ENCODE assay signal across 14 cellular contexts in genomic region chr5:154901276-154901675, GRCh38. TPM values are rescaled to one million over a fixed set of nuclear protein-coding genes. Genes with fewer than 3 reads are reported as not detected.
DNase-seq lines count a peak whose midpoint lies in the region; ATAC-seq, FAIRE-seq and TF ChIP-seq lines count a peak whose summit lies in the region.
"Had no signal": no experiment of that assay in that cellular context is flagged by ENCODE, and none has a peak within 500 bp of the region (broad histone marks: within the 10 kb centered on the region; RNA-seq: fewer than 3 reads in every experiment).

No MANE protein-coding gene starts in this region.

- DNase-seq in adipocyte (ENCODE audit: low read depth) (peak; percentile 8), fibroblast of lung (ENCODE audit: low read depth in 2 of 2) (peak; percentile 15 to 57), skeletal muscle cell (ENCODE audit: low read depth) (peak; percentile 19), SW480 (ENCODE audit: low spot score) (no peak), esophagus muscularis mucosa (ENCODE audit: extremely low spot score) (no peak), urothelium cell line (ENCODE audit: low spot score) (no peak)
- DNase-seq: NCI-H1436, NCI-H2029 treated with DMSO at 0.1 percent for 48 hours, NCI-H510A, NCI-H82 had no signal

- H3K79me2 ChIP-seq in fibroblast of lung (ENCODE audit: control insufficient read depth, insufficient read depth, low read length) = no peaks in the 10 kb centered on the region

- peaks cover 48% of the 10 kb centered on the region for H3K4me1 ChIP-seq in adipocyte (ENCODE audit: control insufficient read depth, insufficient read depth, low read length)
- no peaks in the 10 kb centered on the region for H3K4me1 ChIP-seq in fibroblast of lung (ENCODE audit: control insufficient read depth, extremely low read depth, insufficient read depth, low read length)
- H3K4me1 ChIP-seq in esophagus muscularis mucosa = no peaks in the 10 kb centered on the region
- H3K4me1 ChIP-seq: BLaER1, HAP-1 had no signal

- peak overlapping the region; percentile 8 for H3K9ac ChIP-seq in adipocyte (ENCODE audit: low read length)
- H3K9ac ChIP-seq in fibroblast of lung (ENCODE audit: insufficient read depth, low read length) = no peak overlapping the region
- H3K9ac ChIP-seq: BLaER1 had no signal

- FAIRE-seq in urothelium cell line (lab: Jason Lieb, UNC) = no peak

- TF ChIP-seq POLR2A in esophagus muscularis mucosa (IDR thresholded peaks at IDR 0.05; ENCODE audit: low read depth) = no peak

- no peak for ATAC-seq in GM18517 (IDR thresholded peaks at IDR 0.05; ENCODE audit: unreplicated experiment)
- ATAC-seq: Right ventricle myocardium inferior had no signal

- WGBS in esophagus muscularis mucosa = 87% methylated on average over 2 of the region's 2 CpGs

- no peak overlapping the region for H3K4me2 ChIP-seq in fibroblast of lung (ENCODE audit: extremely low read depth, insufficient read depth, low read length)
- H3K4me2 ChIP-seq: BLaER1 had no signal

- H3K27me3 ChIP-seq in adipocyte (replicated peaks; ENCODE audit: control insufficient read depth, insufficient read depth, low read length) (no peaks in the 10 kb centered on the region), fibroblast of lung (ENCODE audit: control insufficient read depth, insufficient read depth, low read length) (no peaks in the 10 kb centered on the region), esophagus muscularis mucosa (no peaks in the 10 kb centered on the region)
- H3K27me3 ChIP-seq: BLaER1 had no signal

- no peak overlapping the region for H2AFZ ChIP-seq in fibroblast of lung (ENCODE audit: low read length)

- no peak for TF ChIP-seq CTCF in fibroblast of lung (conservative IDR thresholded peaks at IDR 0.05 in 1 of 2, IDR thresholded peaks at IDR 0.05 in 1 of 2; ENCODE audit: low read depth in 1 of 2, low read length in 2 of 2)
- TF ChIP-seq CTCF in esophagus muscularis mucosa (IDR thresholded peaks at IDR 0.05) = no peak

- H3K27ac ChIP-seq in fibroblast of lung (ENCODE audit: insufficient read depth, low read length) (no peak overlapping the region), esophagus muscularis mucosa (replicated peaks in 1 of 4) (no peak overlapping the region)
- H3K27ac ChIP-seq: BLaER1 had no signal

- intact Hi-C loops in esophagus muscularis mucosa (cut with DNase I) = no loop called here

- TF ChIP-seq EP300 in esophagus muscularis mucosa (IDR thresholded peaks at IDR 0.05) = no peak

- H3K36me3 ChIP-seq in adipocyte (ENCODE audit: control insufficient read depth, insufficient read depth, low read length, severe bottlenecking) = peaks cover 62% of the 10 kb centered on the region
- H3K36me3 ChIP-seq in fibroblast of lung (ENCODE audit: control insufficient read depth, insufficient read depth, low read length) = peaks cover 7% of the 10 kb centered on the region
- H3K36me3 ChIP-seq in esophagus muscularis mucosa = peaks cover 50 to 100% (median 88%) of the 10 kb centered on the region in 4 donors

- H3K4me3 ChIP-seq in adipocyte (ENCODE audit: low read length) (no peak overlapping the region), fibroblast of lung (replicated peaks in 1 of 4; ENCODE audit: control extremely low read depth in 1 of 4, insufficient read depth in 1 of 4, low read depth in 3 of 4, low read length in 4 of 4) (no peak overlapping the region), skeletal muscle cell (ENCODE audit: low read depth, low read length) (no peak overlapping the region), esophagus muscularis mucosa (no peak overlapping the region)
- H3K4me3 ChIP-seq: BLaER1, HAP-1 had no signal

- H4K20me1 ChIP-seq in fibroblast of lung (ENCODE audit: control insufficient read depth, extremely low read depth, insufficient read depth, low read length) = no peaks in the 10 kb centered on the region
- H4K20me1 ChIP-seq: BLaER1 had no signal

- H3K9me3 ChIP-seq in adipocyte (ENCODE audit: control insufficient read depth, low read length) = no peaks in the 10 kb centered on the region
- no peaks in the 10 kb centered on the region for H3K9me3 ChIP-seq in fibroblast of lung (ENCODE audit: control insufficient read depth, insufficient read depth, low read depth, low read length)
- H3K9me3 ChIP-seq in esophagus muscularis mucosa = no peaks in the 10 kb centered on the region
- H3K9me3 ChIP-seq: BLaER1, HAP-1 had no signal

RNA-seq across cellular contexts. Expression of gene GEMIN5, which starts 36.7 kb away (rescaled TPM):
- total RNA-seq in fibroblast of lung (12.1 and 13.1 TPM in 2 replicates), esophagus muscularis mucosa (10 to 100 TPM; 14.1 to 20.4 (median 17.3) TPM)
- polyA plus RNA-seq in fibroblast of lung = 7.7 and 11.2 TPM in 2 replicates
- 6.9 and 10.5 TPM in 2 replicates for polyA plus RNA-seq in fibroblast of lung (2012)
- 6.7 and 34.3 TPM in 2 replicates for polyA minus RNA-seq in fibroblast of lung (ENCODE audit: low replicate concordance)

RNA-seq across cellular contexts. Expression of gene MRPL22, which starts 39.6 kb away (rescaled TPM):
- total RNA-seq in fibroblast of lung (16.7 and 17.8 TPM in 2 replicates), esophagus muscularis mucosa (10 to 100 TPM in 3 of 4 donors, 1 to 10 TPM in 1; 8.7 to 31.4 (median 17.2) TPM)
- polyA plus RNA-seq in fibroblast of lung = 42.6 and 66.6 TPM in 2 replicates
- 49.9 and 75.4 TPM in 2 replicates for polyA plus RNA-seq in fibroblast of lung (2012)
- 3.5 and 17.3 TPM in 2 replicates for polyA minus RNA-seq in fibroblast of lung (ENCODE audit: low replicate concordance)

RNA-seq across cellular contexts. Expression of gene CNOT8, which starts 42.8 kb away (rescaled TPM):
- total RNA-seq in fibroblast of lung (50.1 and 50.7 TPM in 2 replicates), esophagus muscularis mucosa (10 to 100 TPM; 41.1 to 72.6 (median 62.2) TPM)
- 46.7 and 66.7 TPM in 2 replicates for polyA plus RNA-seq in fibroblast of lung
- polyA plus RNA-seq in fibroblast of lung (2012) = 25.0 and 32.6 TPM in 2 replicates
- 15.3 and 16.7 TPM in 2 replicates for polyA minus RNA-seq in fibroblast of lung (ENCODE audit: low replicate concordance)

RNA-seq across cellular contexts. Expression of gene FAXDC2, which starts 50.9 kb away (rescaled TPM):
- total RNA-seq in fibroblast of lung = 11.3 and 20.6 TPM in 2 replicates
- polyA plus RNA-seq in fibroblast of lung = 5.9 and 11.9 TPM in 2 replicates
- 5.3 and 9.5 TPM in 2 replicates for polyA plus RNA-seq in fibroblast of lung (2012)
- 8.9 and 23.4 TPM in 2 replicates for polyA minus RNA-seq in fibroblast of lung (ENCODE audit: low replicate concordance)
- 10 to 100 TPM; 27.6 to 32.1 (median 29.5) TPM for total RNA-seq in esophagus muscularis mucosa

Comparison
In these comparisons a context has a peak if more than half of its experiments do, and no peak if none do; other contexts are left out.
1. DNase-seq: peak in adipocyte (single experiment), fibroblast of lung (2 of 2) and skeletal muscle cell (single experiment); none in SW480 (single experiment), esophagus muscularis mucosa (single experiment) and urothelium cell line (single experiment).